8 cellular contexts compared by ENCODE assay signal in the genomic region with DNA sequence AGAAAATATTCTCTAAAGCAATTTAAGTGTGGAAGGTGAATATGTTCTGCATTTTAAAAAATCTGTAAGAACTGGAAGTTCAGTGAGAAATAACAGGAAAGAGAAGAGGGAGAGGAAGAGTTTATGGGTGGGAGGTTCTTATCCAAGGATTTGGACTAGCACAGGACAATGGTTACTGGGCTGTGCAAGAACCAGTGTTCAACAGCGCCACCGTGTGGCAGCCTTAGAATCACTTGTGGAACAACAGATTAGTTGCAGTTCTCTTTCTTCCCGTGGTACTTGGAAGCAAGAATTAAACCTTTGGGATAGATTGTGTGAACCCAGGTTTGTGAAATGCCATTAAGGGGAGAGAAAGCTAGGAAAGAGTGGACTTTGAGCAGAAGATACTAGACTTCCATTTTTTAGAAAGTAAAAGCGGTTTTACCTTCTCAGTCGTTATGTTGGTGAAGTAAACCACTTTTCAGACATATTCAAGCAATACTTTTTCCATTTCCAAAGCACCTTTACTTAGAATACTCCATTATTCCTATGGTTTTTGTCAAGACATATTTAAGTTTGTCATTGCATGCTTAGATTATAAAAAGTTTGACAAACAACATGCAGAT.
DNase-seq lines count a peak whose midpoint lies in the region; ATAC-seq and TF ChIP-seq lines count a peak whose summit lies in the region.

No MANE protein-coding gene starts in this region.

- CTCF ChIA-PET in BJ (lab: Yijun Ruan, JAX): no interaction called here

- TF ChIP-seq EP300 in transverse colon (IDR thresholded peaks at IDR 0.05; ENCODE audit: low read depth): no peak

- H3K4me1 ChIP-seq in GM23248 (ENCODE audit: insufficient read depth) (no peaks in the 10 kb centered on the region), transverse colon (no peaks in the 10 kb centered on the region)

- no peaks in the 10 kb centered on the region for H3K79me2 ChIP-seq in GM23248 (ENCODE audit: insufficient read depth)

- H3K4me2 ChIP-seq in GM23248 (ENCODE audit: unreplicated experiment): no peak overlapping the region

- H3K9me3 ChIP-seq in GM23248 (ENCODE audit: low read depth): peaks cover 10% of the 10 kb centered on the region
- H3K9me3 ChIP-seq in transverse colon: peaks cover 22 to 23% of the 10 kb centered on the region in 2 donors

- no peak overlapping the region for H3K27ac Mint-ChIP-seq in immature natural killer cell

- in situ Hi-C loops in GM23248 (cut with MboI): no loop called here
- in situ Hi-C loops in transverse colon (cut with MboI; ENCODE audit: low pct_ligation_motif_present in 1 of 4, low pct_unique_long_range_greater_than_20kb in 1 of 4, low sequenced_read_pairs in 3 of 4): no loop called here

- no peaks in the 10 kb centered on the region for H3K9me2 ChIP-seq in GM23248 (ENCODE audit: insufficient read depth)

- no peak overlapping the region for H3K9ac ChIP-seq in GM23248

- H3K27ac ChIP-seq in GM23248 (no peak overlapping the region), transverse colon (no peak overlapping the region)

- no peak for DNase-seq in BJ (ENCODE audit: low read depth)
- DNase-seq in GM23248: peak; percentile 3
- peak; percentile 50 for DNase-seq in SKM-1 treated with dmso at 0.1 percent for 144 hours (lab: John Stamatoyannopoulos, UW; ENCODE audit: unreplicated experiment)
- peak; percentile 47 for DNase-seq in foreskin melanocyte
- no peak for DNase-seq in transverse colon
- DNase-seq in NCI-H2107 treated with DMSO at 0.1 percent for 48 hours (lab: John Stamatoyannopoulos, UW; ENCODE audit: unreplicated experiment): no peak
- no peak for DNase-seq in immature natural killer cell

- H3F3A ChIP-seq in GM23248 (ENCODE audit: insufficient read depth): no peaks in the 10 kb centered on the region

- no peak overlapping the region for H2AFZ ChIP-seq in GM23248

- TF ChIP-seq CTCF in BJ (IDR thresholded peaks at IDR 0.05; ENCODE audit: insufficient read depth, low read depth, low read length) (peak; percentile 36; the same call in 1 of the 2 replicates), transverse colon (IDR thresholded peaks at IDR 0.05) (peak in 3 of 5 experiments; percentile 25 to 31 (median 28))

- peaks cover 0 to 2% (median 2%) of the 10 kb centered on the region in 3 donors for H3K27me3 Mint-ChIP-seq in immature natural killer cell (ENCODE audit: low read depth in 3 of 3)

- no peaks in the 10 kb centered on the region for H3K4me1 Mint-ChIP-seq in immature natural killer cell

- no peak overlapping the region for H3K4me3 Mint-ChIP-seq in immature natural killer cell

- H3K27me3 ChIP-seq in BJ (ENCODE audit: control insufficient read depth, insufficient read depth, low read length) (no peaks in the 10 kb centered on the region), GM23248 (replicated peaks; ENCODE audit: insufficient read depth) (no peaks in the 10 kb centered on the region), transverse colon (no peaks in the 10 kb centered on the region)

- H3K9me3 Mint-ChIP-seq in immature natural killer cell: peaks cover 22 to 62% (median 36%) of the 10 kb centered on the region in 6 donors

- WGBS in GM23248 (ENCODE audit: low coverage in 1 of 2, low lambda C conversion rate in 2 of 2, missing lambda C conversion rate in 2 of 2), 2 experiments: 46 to 49% methylated on average over 5 of the region's 5 CpGs
- WGBS in transverse colon (ENCODE audit: low coverage in 1 of 2), 2 donors: 48 to 89% methylated on average over 3 to 5 of the region's 5 CpGs

- H4K20me1 ChIP-seq in GM23248 (ENCODE audit: insufficient read depth): no peaks in the 10 kb centered on the region

- TF ChIP-seq POLR2A in transverse colon (IDR thresholded peaks at IDR 0.05): no peak

- no peak for ATAC-seq in GM21786 (IDR thresholded peaks at IDR 0.05; ENCODE audit: unreplicated experiment)

- no peak overlapping the region for H3K4me3 ChIP-seq in BJ (ENCODE audit: low read depth, low read length)
- H3K4me3 ChIP-seq in GM23248: no peak overlapping the region
- no peak overlapping the region for H3K4me3 ChIP-seq in transverse colon

- POLR2A ChIA-PET in BJ (lab: Charles Lee): no interaction called here

- peaks cover 0 to 5% (median 4%) of the 10 kb centered on the region in 3 donors for H3K36me3 Mint-ChIP-seq in immature natural killer cell

- intact Hi-C loops in transverse colon (cut with DNase I; ENCODE audit: low total_unique reads): no loop called here

- H3K36me3 ChIP-seq in BJ (ENCODE audit: control insufficient read depth, insufficient read depth, low read length) (no peaks in the 10 kb centered on the region), GM23248 (ENCODE audit: low read depth) (no peaks in the 10 kb centered on the region), transverse colon (no peaks in the 10 kb centered on the region)

Comparison
In these comparisons a context has a peak if more than half of its experiments do, and no peak if none do; other contexts are left out.
1. DNase-seq: peak in GM23248 (single experiment), SKM-1 treated with dmso at 0.1 percent for 144 hours (single experiment) and foreskin melanocyte (single experiment); none in BJ (single experiment), transverse colon (single experiment), NCI-H2107 treated with DMSO at 0.1 percent for 48 hours (single experiment) and immature natural killer cell (0 of 3).